Comparison of ENCODE assay signal across 2 cellular contexts in the genomic region with DNA sequence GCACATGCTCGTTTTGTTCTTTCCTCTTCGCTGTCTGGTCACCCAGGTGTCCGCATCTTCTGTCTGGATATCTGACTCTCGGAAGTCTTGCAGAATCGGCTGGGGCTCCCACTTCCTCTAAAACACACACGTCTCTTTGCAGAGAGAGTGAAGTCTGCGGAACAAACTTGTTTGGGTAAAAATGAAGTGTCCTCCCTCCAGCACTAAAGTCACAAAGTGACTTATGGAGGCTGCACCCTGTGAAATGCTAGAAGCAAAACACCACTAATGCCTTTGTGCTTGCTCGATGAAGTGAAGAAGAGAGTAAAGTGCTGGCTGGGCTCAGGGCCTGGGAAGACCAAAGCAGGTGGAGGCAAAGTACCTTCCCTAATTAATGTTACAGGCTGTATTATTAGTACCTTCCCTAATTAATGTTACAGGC.
TF ChIP-seq lines count a peak whose summit lies in the region.

No MANE protein-coding gene starts in this region.

TF ChIP-seq in WTC11, 78 proteins besides CTCF, POLR2A, EP300 and RAD21 (continued from another document):
- TF ChIP-seq, protein P1, sequence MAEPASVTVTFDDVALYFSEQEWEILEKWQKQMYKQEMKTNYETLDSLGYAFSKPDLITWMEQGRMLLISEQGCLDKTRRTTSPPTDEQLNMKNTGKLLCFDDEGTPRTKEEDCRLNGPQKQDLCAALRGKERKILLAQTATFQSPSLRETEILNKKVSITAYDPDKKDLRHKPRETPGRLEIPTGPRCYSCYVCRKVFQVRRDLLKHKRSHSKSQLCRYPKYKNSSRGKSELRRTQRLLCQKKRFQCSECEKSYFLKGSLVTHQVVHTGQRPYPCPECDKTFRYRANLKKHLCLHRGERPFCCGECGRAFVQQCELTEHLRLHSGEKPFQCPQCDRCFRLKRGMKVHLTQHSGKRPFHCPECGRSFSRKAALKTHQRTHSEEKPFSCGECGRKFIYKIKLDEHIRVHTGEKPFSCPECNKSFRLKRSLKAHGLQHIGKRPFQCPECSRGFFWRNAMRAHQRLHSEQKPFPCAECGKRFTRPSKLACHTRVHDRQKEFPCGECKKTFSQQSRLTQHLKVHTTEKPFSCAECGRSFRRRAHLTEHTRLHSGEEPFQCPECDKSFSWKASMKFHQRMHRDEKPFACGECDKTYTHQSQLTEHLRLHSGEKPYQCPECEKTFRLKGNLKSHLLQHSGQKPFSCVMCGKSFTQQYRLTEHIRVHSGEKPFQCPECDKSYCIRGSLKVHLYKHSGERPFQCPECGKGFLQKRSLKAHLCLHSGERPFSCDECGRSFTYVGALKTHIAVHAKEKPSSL (CRISPR knock-in tag; conservative IDR thresholded peaks at IDR 0.05): no peak
- no peak for TF ChIP-seq USF2 (CRISPR knock-in tag; IDR thresholded peaks at IDR 0.05)
- TF ChIP-seq ZBTB21 (CRISPR knock-in tag; IDR thresholded peaks at IDR 0.05; ENCODE audit: borderline replicate concordance): no peak
- TF ChIP-seq MAX (CRISPR knock-in tag; IDR thresholded peaks at IDR 0.05): no peak
- no peak for TF ChIP-seq ZNF219 (CRISPR knock-in tag; IDR thresholded peaks at IDR 0.05; ENCODE audit: borderline replicate concordance)
- TF ChIP-seq SMAD4 (CRISPR knock-in tag; IDR thresholded peaks at IDR 0.05): no peak
- TF ChIP-seq KAT7 (CRISPR knock-in tag; IDR thresholded peaks at IDR 0.05; ENCODE audit: borderline replicate concordance): no peak
- no peak for TF ChIP-seq TP53 (CRISPR knock-in tag; IDR thresholded peaks at IDR 0.05)
- no peak for TF ChIP-seq ARID4B (CRISPR knock-in tag; IDR thresholded peaks at IDR 0.05; ENCODE audit: borderline replicate concordance)
- TF ChIP-seq FOXJ3 (CRISPR knock-in tag; IDR thresholded peaks at IDR 0.05; ENCODE audit: borderline replicate concordance): no peak

TF ChIP-seq in SK-N-SH treated with all-trans-retinoic acid at 6 μM for 48 hours, 23 proteins besides CTCF, POLR2A, EP300 and RAD21 (continued from another document):
- TF ChIP-seq, protein P2, sequence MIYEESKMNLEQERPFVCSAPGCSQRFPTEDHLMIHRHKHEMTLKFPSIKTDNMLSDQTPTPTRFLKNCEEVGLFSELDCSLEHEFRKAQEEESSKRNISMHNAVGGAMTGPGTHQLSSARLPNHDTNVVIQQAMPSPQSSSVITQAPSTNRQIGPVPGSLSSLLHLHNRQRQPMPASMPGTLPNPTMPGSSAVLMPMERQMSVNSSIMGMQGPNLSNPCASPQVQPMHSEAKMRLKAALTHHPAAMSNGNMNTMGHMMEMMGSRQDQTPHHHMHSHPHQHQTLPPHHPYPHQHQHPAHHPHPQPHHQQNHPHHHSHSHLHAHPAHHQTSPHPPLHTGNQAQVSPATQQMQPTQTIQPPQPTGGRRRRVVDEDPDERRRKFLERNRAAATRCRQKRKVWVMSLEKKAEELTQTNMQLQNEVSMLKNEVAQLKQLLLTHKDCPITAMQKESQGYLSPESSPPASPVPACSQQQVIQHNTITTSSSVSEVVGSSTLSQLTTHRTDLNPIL (CRISPR knock-in tag; IDR thresholded peaks at IDR 0.05; ENCODE audit: low read depth): no peak
- TF ChIP-seq ZNF565 (CRISPR knock-in tag; conservative IDR thresholded peaks at IDR 0.05; ENCODE audit: low read depth) (no peak), GLIS3 (CRISPR knock-in tag; IDR thresholded peaks at IDR 0.05) (no peak), ISL1 (CRISPR knock-in tag; IDR thresholded peaks at IDR 0.05) (no peak), TSHZ2 (CRISPR knock-in tag; IDR thresholded peaks at IDR 0.05) (no peak)
- TF ChIP-seq, protein P3, sequence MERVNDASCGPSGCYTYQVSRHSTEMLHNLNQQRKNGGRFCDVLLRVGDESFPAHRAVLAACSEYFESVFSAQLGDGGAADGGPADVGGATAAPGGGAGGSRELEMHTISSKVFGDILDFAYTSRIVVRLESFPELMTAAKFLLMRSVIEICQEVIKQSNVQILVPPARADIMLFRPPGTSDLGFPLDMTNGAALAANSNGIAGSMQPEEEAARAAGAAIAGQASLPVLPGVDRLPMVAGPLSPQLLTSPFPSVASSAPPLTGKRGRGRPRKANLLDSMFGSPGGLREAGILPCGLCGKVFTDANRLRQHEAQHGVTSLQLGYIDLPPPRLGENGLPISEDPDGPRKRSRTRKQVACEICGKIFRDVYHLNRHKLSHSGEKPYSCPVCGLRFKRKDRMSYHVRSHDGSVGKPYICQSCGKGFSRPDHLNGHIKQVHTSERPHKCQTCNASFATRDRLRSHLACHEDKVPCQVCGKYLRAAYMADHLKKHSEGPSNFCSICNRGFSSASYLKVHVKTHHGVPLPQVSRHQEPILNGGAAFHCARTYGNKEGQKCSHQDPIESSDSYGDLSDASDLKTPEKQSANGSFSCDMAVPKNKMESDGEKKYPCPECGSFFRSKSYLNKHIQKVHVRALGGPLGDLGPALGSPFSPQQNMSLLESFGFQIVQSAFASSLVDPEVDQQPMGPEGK (CRISPR knock-in tag; IDR thresholded peaks at IDR 0.05; ENCODE audit: borderline replicate concordance): no peak
TF ChIP-seq in SK-N-SH treated with all-trans-retinoic acid at 6 μM for 48 hours: peak in this region for 0.
